Comparison of ENCODE assay signal across 19 cellular contexts in the genomic region with DNA sequence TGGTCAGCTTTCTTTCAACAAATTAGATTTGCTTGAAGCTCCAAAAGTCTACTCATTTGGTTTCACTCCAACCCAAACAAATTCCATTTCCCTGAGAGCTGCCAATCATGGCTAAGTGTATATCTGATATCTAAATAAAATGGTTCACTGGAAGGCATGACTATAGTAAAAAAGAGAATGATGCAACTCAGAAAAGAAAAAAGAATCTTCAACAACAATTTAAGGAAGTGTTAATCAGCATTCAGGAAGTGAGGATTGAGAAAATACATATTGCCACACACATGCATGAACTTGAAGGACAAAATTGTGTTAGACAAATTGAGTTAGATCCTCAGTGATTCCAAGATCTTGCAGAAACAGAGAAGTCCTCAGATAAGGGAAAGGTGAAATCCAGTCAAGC.
DNase-seq lines count a peak whose midpoint lies in the region; ATAC-seq and TF ChIP-seq lines count a peak whose summit lies in the region.
"Had no signal": no experiment of that assay in that cellular context is flagged by ENCODE, and none has a peak within 500 bp of the region (broad histone marks: within the 10 kb centered on the region; RNA-seq: fewer than 3 reads in every experiment).

No MANE protein-coding gene starts in this region.

- peaks cover 12% of the 10 kb centered on the region for H3K4me1 Mint-ChIP-seq in CD14-positive monocyte
- peaks cover 11 to 18% of the 10 kb centered on the region in 2 donors for H3K4me1 Mint-ChIP-seq in stimulated activated naive B cell treated with anti-CD40 and anti-IgM and Interleukin-4, amounts not matched to agents 10 μg/mL and 1 μg/mL and 100 μg/mL, for 72 hours
- H3K4me1 Mint-ChIP-seq: H9 had no signal

- no peaks in the 10 kb centered on the region for H3K36me3 ChIP-seq in smooth muscle cell (ENCODE audit: low read depth)
- H3K36me3 ChIP-seq: MG63, right lobe of liver had no signal

- H3K9ac ChIP-seq in smooth muscle cell (ENCODE audit: low read depth) = no peak overlapping the region

- peaks cover 0 to under 1% (median 0%) of the 10 kb centered on the region in 3 donors for H3K27me3 Mint-ChIP-seq in CD14-positive monocyte (ENCODE audit: low read depth in 3 of 3)
- peaks cover 0 to 7% of the 10 kb centered on the region in 2 donors for H3K27me3 Mint-ChIP-seq in stimulated activated naive B cell treated with anti-CD40 and anti-IgM and Interleukin-4, amounts not matched to agents 10 μg/mL and 1 μg/mL and 100 μg/mL, for 72 hours

- no peaks in the 10 kb centered on the region for H4K20me1 ChIP-seq in smooth muscle cell (ENCODE audit: low read depth)

- no peaks in the 10 kb centered on the region for H3K27me3 ChIP-seq in smooth muscle cell (ENCODE audit: low read depth)
- H3K27me3 ChIP-seq: hepatocyte, MG63, right lobe of liver had no signal

- H3K4me3 ChIP-seq in NB4 (ENCODE audit: low read depth, low read length) (no peak overlapping the region), fibroblast of pulmonary artery (replicated peaks; ENCODE audit: low read depth, low read length) (no peak overlapping the region), smooth muscle cell (no peak overlapping the region)
- H3K4me3 ChIP-seq: hepatocyte, MG63, right lobe of liver had no signal

- H3K9me3 Mint-ChIP-seq in CD14-positive monocyte = peaks cover 9 to 42% (median 28%) of the 10 kb centered on the region in 7 donors
- H3K9me3 Mint-ChIP-seq in stimulated activated naive B cell treated with anti-CD40 and anti-IgM and Interleukin-4, amounts not matched to agents 10 μg/mL and 1 μg/mL and 100 μg/mL, for 72 hours = peaks cover 8 to 12% of the 10 kb centered on the region in 2 donors

- no peak overlapping the region for H2AFZ ChIP-seq in smooth muscle cell (ENCODE audit: low read depth)
- H2AFZ ChIP-seq: hepatocyte had no signal

- ATAC-seq in HG03439 (IDR thresholded peaks at IDR 0.05; ENCODE audit: unreplicated experiment) (no peak), HG03045 (IDR thresholded peaks at IDR 0.05; ENCODE audit: unreplicated experiment) (no peak)
- ATAC-seq in stimulated activated naive B cell treated with anti-CD40 and anti-IgM and Interleukin-4, amounts not matched to agents 10 μg/mL and 1 μg/mL and 100 μg/mL, for 72 hours (replicated peaks) = no peak
- ATAC-seq: right lobe of liver had no signal

- H3K4me1 ChIP-seq in smooth muscle cell (ENCODE audit: low read depth) = no peaks in the 10 kb centered on the region
- H3K4me1 ChIP-seq: right lobe of liver had no signal

- no peaks in the 10 kb centered on the region for H3K79me2 ChIP-seq in smooth muscle cell (ENCODE audit: low read depth)
- H3K79me2 ChIP-seq: hepatocyte had no signal

- no peaks in the 10 kb centered on the region for H3F3A ChIP-seq in smooth muscle cell (ENCODE audit: low read depth)

- H3K4me3 Mint-ChIP-seq in CD14-positive monocyte = peak overlapping the region in 1 of 2 donors; percentile 76
- H3K4me3 Mint-ChIP-seq in stimulated activated naive B cell treated with anti-CD40 and anti-IgM and Interleukin-4, amounts not matched to agents 10 μg/mL and 1 μg/mL and 100 μg/mL, for 72 hours = peak overlapping the region in 1 of 2 donors; percentile 27
- H3K4me3 Mint-ChIP-seq: H9 had no signal

- H3K9me3 ChIP-seq in smooth muscle cell (replicated peaks; ENCODE audit: low read depth) = no peaks in the 10 kb centered on the region
- H3K9me3 ChIP-seq: MG63, right lobe of liver had no signal

- H3K4me2 ChIP-seq in smooth muscle cell = no peak overlapping the region
- H3K4me2 ChIP-seq: hepatocyte had no signal

- DNase-seq in CD14-positive monocyte (ENCODE audit: low spot score) = no peak
- peak; percentile 59 for DNase-seq in NB4 (ENCODE audit: low read depth)
- DNase-seq in SKM-1 treated with dmso at 0.1 percent for 144 hours (lab: John Stamatoyannopoulos, UW; ENCODE audit: unreplicated experiment) = peak; percentile 71
- peak; percentile 66 for DNase-seq in fibroblast of pulmonary artery (ENCODE audit: low read depth)
- no peak for DNase-seq in stimulated activated naive B cell treated with anti-CD40 and anti-IgM and Interleukin-4, amounts not matched to agents 10 μg/mL and 1 μg/mL and 100 μg/mL, for 72 hours
- no peak for DNase-seq in smooth muscle cell (lab: John Stamatoyannopoulos, UW; ENCODE audit: unreplicated experiment)
- DNase-seq: activated CD4-positive, alpha-beta T cell treated with anti-CD3 and anti-CD28 coated beads for 4 hours; activated CD8-positive, alpha-beta memory T cell treated with anti-CD3 and anti-CD28 coated beads, Interleukin-2, amount 50 U/mL, for 48 hours; activated naive CD4-positive, alpha-beta T cell; H9; kidney glomerular epithelial cell; MG63; NCI-H2081 treated with DMSO at 0.1 percent for 48 hours; NCI-H774; right lobe of liver; stimulated activated CD4-positive, alpha-beta T cell treated with anti-CD3 and anti-CD28 coated beads, Interleukin-2, amount 100 ng/mL, for 24 hours had no signal

- TF ChIP-seq POLR2A in NB4 (IDR thresholded peaks at IDR 0.05; ENCODE audit: extremely low read depth, insufficient read length) = no peak

- H3K27ac Mint-ChIP-seq in CD14-positive monocyte = peak overlapping the region; percentile 66 to 88 (median 80)
- H3K27ac Mint-ChIP-seq in stimulated activated naive B cell treated with anti-CD40 and anti-IgM and Interleukin-4, amounts not matched to agents 10 μg/mL and 1 μg/mL and 100 μg/mL, for 72 hours = no peak overlapping the region
- H3K27ac Mint-ChIP-seq: H9 had no signal

- H3K36me3 Mint-ChIP-seq in CD14-positive monocyte = peaks cover 0 to 2% of the 10 kb centered on the region in 2 donors
- H3K36me3 Mint-ChIP-seq in stimulated activated naive B cell treated with anti-CD40 and anti-IgM and Interleukin-4, amounts not matched to agents 10 μg/mL and 1 μg/mL and 100 μg/mL, for 72 hours = peaks cover 9% of the 10 kb centered on the region in 2 donors

- no peak overlapping the region for H3K27ac ChIP-seq in smooth muscle cell (ENCODE audit: low read depth)
- H3K27ac ChIP-seq: hepatocyte, right lobe of liver had no signal

- TF ChIP-seq CTCF in CD14-positive monocyte (IDR thresholded peaks at IDR 0.05) = no peak
- no peak for TF ChIP-seq CTCF in NB4 (IDR thresholded peaks at IDR 0.05; ENCODE audit: low read depth, low read length)
- no peak for TF ChIP-seq CTCF in fibroblast of pulmonary artery (IDR thresholded peaks at IDR 0.05; ENCODE audit: low read length, missing control alignments)
- no peak for TF ChIP-seq CTCF in smooth muscle cell (IDR thresholded peaks at IDR 0.05; ENCODE audit: borderline replicate concordance, insufficient read depth, poor library complexity, severe bottlenecking)

- intact Hi-C loops in CD14-positive monocyte (cut with micrococcal nuclease) = no loop called here

Comparison
In these comparisons a context has a peak if more than half of its experiments do, and no peak if none do; other contexts are left out.
1. DNase-seq: peak in NB4 (single experiment), SKM-1 treated with dmso at 0.1 percent for 144 hours (single experiment) and fibroblast of pulmonary artery (single experiment); none in CD14-positive monocyte (single experiment), stimulated activated naive B cell treated with anti-CD40 and anti-IgM and Interleukin-4, amounts not matched to agents 10 μg/mL and 1 μg/mL and 100 μg/mL, for 72 hours (single experiment) and smooth muscle cell (single experiment).